ENCODE assay signal across 1 cellular context in genomic region chr6:143936986-143937765, GRCh38.
TF ChIP-seq lines count a peak whose summit lies in the region.

No MANE protein-coding gene starts in this region.

TF ChIP-seq in HepG2, 621 proteins besides CTCF, POLR2A, EP300 and RAD21 (continued from another document):
- TF ChIP-seq ZNF704 (CRISPR knock-in tag; IDR thresholded peaks at IDR 0.05; ENCODE audit: borderline replicate concordance) (no peak), ZFP36L1 (CRISPR knock-in tag; IDR thresholded peaks at IDR 0.05) (no peak), ATF7-NPFF (CRISPR knock-in tag; IDR thresholded peaks at IDR 0.05; ENCODE audit: low read depth) (no peak), ZNF607 (CRISPR knock-in tag; IDR thresholded peaks at IDR 0.05; ENCODE audit: borderline replicate concordance) (no peak), GTF2F1 (IDR thresholded peaks at IDR 0.05; ENCODE audit: low read length) (no peak), CCDC6 (CRISPR knock-in tag; IDR thresholded peaks at IDR 0.05) (no peak), ZNF644 (CRISPR knock-in tag; IDR thresholded peaks at IDR 0.05; ENCODE audit: low read depth) (no peak), ZNF687 (CRISPR knock-in tag; IDR thresholded peaks at IDR 0.05) (no peak), POGZ (CRISPR knock-in tag; IDR thresholded peaks at IDR 0.05) (0 out of 2 replicates have a peak, but pooled peaks have one; percentile 22), THRA (CRISPR knock-in tag; IDR thresholded peaks at IDR 0.05; ENCODE audit: borderline replicate concordance) (peak; percentile 80; the same call in 1 of the 2 replicates), SOX6 (IDR thresholded peaks at IDR 0.05) (no peak), SOX6 (CRISPR knock-in tag; IDR thresholded peaks at IDR 0.05) (peak; percentile 59), ZSCAN30 (CRISPR knock-in tag; IDR thresholded peaks at IDR 0.05) (no peak), CBX2 (IDR thresholded peaks at IDR 0.05; ENCODE audit: low read depth, low read length) (no peak), CBX2 (CRISPR knock-in tag; IDR thresholded peaks at IDR 0.05; ENCODE audit: low read depth) (no peak)
